In the genomic region with DNA sequence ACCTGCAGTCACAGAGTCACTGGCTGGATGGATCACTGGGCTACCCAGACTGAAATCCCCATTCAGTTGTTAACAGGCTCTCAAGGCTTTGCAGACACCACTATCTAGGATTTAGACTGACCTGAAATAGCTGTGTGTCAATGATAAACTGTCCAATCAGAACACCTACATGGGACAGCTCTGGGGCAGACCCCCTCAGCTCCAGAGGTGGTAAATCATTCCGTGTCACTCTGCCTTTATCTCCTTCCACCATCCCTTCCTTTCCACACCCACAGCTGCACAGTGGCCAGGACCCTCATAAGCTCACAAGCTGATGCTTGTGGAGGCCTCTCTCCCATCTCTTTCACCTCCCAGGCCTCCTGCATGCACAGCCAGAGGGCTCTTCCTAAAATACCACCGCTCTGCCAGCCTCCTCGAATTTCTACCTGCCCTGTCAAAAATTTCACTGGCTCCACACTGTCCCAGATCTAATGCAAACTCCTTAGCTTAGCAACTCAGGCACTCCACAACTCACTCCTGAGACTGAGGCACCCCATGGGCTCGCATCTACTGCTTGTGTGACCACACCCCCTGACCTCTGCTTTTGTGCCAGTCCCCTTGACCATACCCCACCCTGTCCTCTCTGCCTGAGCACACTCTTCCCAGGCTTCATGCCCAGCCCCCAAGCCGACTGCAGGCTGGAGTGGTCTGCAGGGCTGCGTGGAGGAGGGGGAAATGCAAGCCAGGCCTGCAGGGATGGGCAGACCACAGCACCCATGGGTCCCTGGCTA, we compare ENCODE assay signal across 13 cellular contexts. TPM values are rescaled to one million over a fixed set of nuclear protein-coding genes. Genes with fewer than 3 reads are reported as not detected.
DNase-seq lines count a peak whose midpoint lies in the region; ATAC-seq, FAIRE-seq and TF ChIP-seq lines count a peak whose summit lies in the region.
"Had no signal": no experiment of that assay in that cellular context is flagged by ENCODE, and none has a peak within 500 bp of the region (broad histone marks: within the 10 kb centered on the region; RNA-seq: fewer than 3 reads in every experiment).

No MANE protein-coding gene starts in this region.

- no peaks in the 10 kb centered on the region for H3K27me3 ChIP-seq in gastroesophageal sphincter
- H3K27me3 ChIP-seq in stomach: no peaks in the 10 kb centered on the region
- no peaks in the 10 kb centered on the region for H3K27me3 ChIP-seq in pancreas
- H3K27me3 ChIP-seq: SJCRH30 had no signal

- no peak for DNase-seq in activated CD4-positive, alpha-beta T cell treated with anti-CD3 and anti-CD28 coated beads, Interleukin-2, amount 10 ng/mL, durations not matched to agents 24 days and 14 days
- DNase-seq in activated CD4-positive, alpha-beta T cell treated with anti-CD3 and anti-CD28 coated beads for 1 hour: no peak
- no peak for DNase-seq in activated CD4-positive, alpha-beta memory T cell treated with anti-CD3 and anti-CD28 coated beads for 36 hours
- DNase-seq in stomach: no peak
- DNase-seq in pancreas: no peak
- no peak for DNase-seq in posterior cingulate gyrus
- DNase-seq: NCI-H1105, NCI-H524, SJCRH30 had no signal

- H3K36me3 ChIP-seq in gastroesophageal sphincter (peaks cover 0 to 3% of the 10 kb centered on the region in 2 donors), stomach (peaks cover 0 to 21% (median 9%) of the 10 kb centered on the region in 4 donors), pancreas (no peaks in the 10 kb centered on the region)

- POLR2A ChIA-PET in activated CD4-positive, alpha-beta memory T cell treated with anti-CD3 and anti-CD28 coated beads for 36 hours (lab: Charles Lee): interaction anchor here (0.7 to 1.2 kb wide), 2 partner anchors 8 to 17 kb away, joined by 3 read pairs; no protein-coding TSS in a partner anchor

- H3K4me1 Mint-ChIP-seq in activated CD4-positive, alpha-beta T cell treated with anti-CD3 and anti-CD28 coated beads, Interleukin-2, amount 10 ng/mL, durations not matched to agents 24 days and 14 days: peaks cover 87% of the 10 kb centered on the region
- peaks cover 94% of the 10 kb centered on the region for H3K4me1 Mint-ChIP-seq in activated CD4-positive, alpha-beta memory T cell treated with anti-CD3 and anti-CD28 coated beads for 36 hours (ENCODE audit: low read depth)

- H3K9me3 Mint-ChIP-seq in activated CD4-positive, alpha-beta T cell treated with anti-CD3 and anti-CD28 coated beads, Interleukin-2, amount 10 ng/mL, durations not matched to agents 24 days and 14 days: no peaks in the 10 kb centered on the region
- no peaks in the 10 kb centered on the region for H3K9me3 Mint-ChIP-seq in activated CD4-positive, alpha-beta memory T cell treated with anti-CD3 and anti-CD28 coated beads for 36 hours

- no peak for FAIRE-seq in pancreas (lab: Jason Lieb, UNC)
- FAIRE-seq: A549 had no signal

- H3K27ac ChIP-seq in gastroesophageal sphincter: peak overlapping the region in 3 of 4 donors; percentile 99 to 100 (median 99)
- peak overlapping the region in 3 of 5 donors; percentile 29 to 99 (median 86) for H3K27ac ChIP-seq in stomach
- no peak overlapping the region for H3K27ac ChIP-seq in pancreas
- H3K27ac ChIP-seq: A549, SJCRH30 had no signal

- H3K4me1 ChIP-seq in gastroesophageal sphincter: peaks cover 13 to 100% (median 90%) of the 10 kb centered on the region in 3 donors
- peaks cover 91 to 100% (median 98%) of the 10 kb centered on the region in 4 donors for H3K4me1 ChIP-seq in stomach
- H3K4me1 ChIP-seq in pancreas: peaks cover 0 to 19% (median 13%) of the 10 kb centered on the region in 3 donors

- TF ChIP-seq CTCF in gastroesophageal sphincter (IDR thresholded peaks at IDR 0.05) (no peak), stomach (IDR thresholded peaks at IDR 0.05) (no peak), pancreas (IDR thresholded peaks at IDR 0.05) (no peak)

- TF ChIP-seq EP300 in gastroesophageal sphincter (IDR thresholded peaks at IDR 0.05) (no peak), stomach (IDR thresholded peaks at IDR 0.05) (no peak)

- ATAC-seq in gastroesophageal sphincter (no peak), pancreas (no peak), HG02571 (IDR thresholded peaks at IDR 0.05; ENCODE audit: unreplicated experiment) (no peak)
- ATAC-seq: A549; activated CD4-positive, CD25-positive, alpha-beta regulatory T cell treated with anti-CD3 and anti-CD28 coated beads, Interleukin-2, amount 50 U/mL, for 24 hours had no signal

- intact Hi-C loops in activated CD4-positive, alpha-beta T cell treated with anti-CD3 and anti-CD28 coated beads, Interleukin-2, amount 10 ng/mL, durations not matched to agents 24 days and 14 days (cut with micrococcal nuclease): loop anchor here (5.0 kb wide), 1 partner anchor 42 kb away; no protein-coding TSS in a partner anchor
- intact Hi-C loops in activated CD4-positive, alpha-beta memory T cell treated with anti-CD3 and anti-CD28 coated beads for 36 hours (cut with micrococcal nuclease): loop anchor here (10.0 kb wide), 1 partner anchor 525 kb away; the partner anchor contains the start of gene IFFO2
- intact Hi-C loops in stomach (cut with DNase I; ENCODE audit: low total_unique reads): loop anchor here (5.0 kb wide), 1 partner anchor 168 kb away; no protein-coding TSS in a partner anchor
- intact Hi-C loops in pancreas (cut with DNase I): loop anchor here in 1 of 3 donors (10.0 kb wide), 1 partner anchor 175 kb away; no protein-coding TSS in a partner anchor
- intact Hi-C loops in posterior cingulate gyrus (cut with DNase I): loop anchor here (10.0 kb wide), 1 partner anchor 165 kb away; the partner anchor contains the start of genes AKR7A2 and SLC66A1

- H3K36me3 Mint-ChIP-seq in activated CD4-positive, alpha-beta T cell treated with anti-CD3 and anti-CD28 coated beads, Interleukin-2, amount 10 ng/mL, durations not matched to agents 24 days and 14 days (ENCODE audit: low read depth): peaks cover 35% of the 10 kb centered on the region
- peaks cover 16% of the 10 kb centered on the region for H3K36me3 Mint-ChIP-seq in activated CD4-positive, alpha-beta memory T cell treated with anti-CD3 and anti-CD28 coated beads for 36 hours

- H3K4me3 Mint-ChIP-seq in activated CD4-positive, alpha-beta T cell treated with anti-CD3 and anti-CD28 coated beads, Interleukin-2, amount 10 ng/mL, durations not matched to agents 24 days and 14 days: peak overlapping the region; percentile 6
- H3K4me3 Mint-ChIP-seq in activated CD4-positive, alpha-beta memory T cell treated with anti-CD3 and anti-CD28 coated beads for 36 hours: no peak overlapping the region

- whole genome bisulfite sequencing in gastroesophageal sphincter (ENCODE audit: low coverage in 1 of 2), 2 donors: 36 to 46% methylated on average over 4 to 6 of the region's 6 CpGs
- 40 to 54% (median 43%) methylated on average over 6 of the region's 6 CpGs for WGBS in stomach, 5 donors
- WGBS in pancreas, 2 donors: 66 to 69% methylated on average over 6 of the region's 6 CpGs

- TF ChIP-seq POLR2A in gastroesophageal sphincter (IDR thresholded peaks at IDR 0.05) (no peak), stomach (IDR thresholded peaks at IDR 0.05) (no peak)

- CTCF ChIA-PET in activated CD4-positive, alpha-beta memory T cell treated with anti-CD3 and anti-CD28 coated beads for 36 hours (lab: Charles Lee): interaction anchor here (1.3 to 1.8 kb wide), 2 partner anchors 8 to 46 kb away, joined by 4 to 6 read pairs; no protein-coding TSS in a partner anchor

- peak overlapping the region; percentile 94 for H3K27ac Mint-ChIP-seq in activated CD4-positive, alpha-beta T cell treated with anti-CD3 and anti-CD28 coated beads, Interleukin-2, amount 10 ng/mL, durations not matched to agents 24 days and 14 days
- peak overlapping the region; percentile 47 for H3K27ac Mint-ChIP-seq in activated CD4-positive, alpha-beta memory T cell treated with anti-CD3 and anti-CD28 coated beads for 36 hours

- no peak overlapping the region for H3K4me3 ChIP-seq in gastroesophageal sphincter
- H3K4me3 ChIP-seq in stomach: no peak overlapping the region
- no peak overlapping the region for H3K4me3 ChIP-seq in pancreas
- H3K4me3 ChIP-seq: A549, SJCRH30 had no signal

- H3K27me3 Mint-ChIP-seq in activated CD4-positive, alpha-beta T cell treated with anti-CD3 and anti-CD28 coated beads, Interleukin-2, amount 10 ng/mL, durations not matched to agents 24 days and 14 days: no peaks in the 10 kb centered on the region
- H3K27me3 Mint-ChIP-seq in activated CD4-positive, alpha-beta memory T cell treated with anti-CD3 and anti-CD28 coated beads for 36 hours: no peaks in the 10 kb centered on the region

- H3K9me3 ChIP-seq in gastroesophageal sphincter: no peaks in the 10 kb centered on the region
- no peaks in the 10 kb centered on the region for H3K9me3 ChIP-seq in stomach
- no peaks in the 10 kb centered on the region for H3K9me3 ChIP-seq in pancreas
- H3K9me3 ChIP-seq: A549, SJCRH30 had no signal

RNA-seq across cellular contexts. Expression of gene CAPZB, which starts 5.8 kb away (rescaled TPM):
- 291 and 297 TPM in 2 replicates for total RNA-seq in activated CD4-positive, alpha-beta T cell treated with anti-CD3 and anti-CD28 coated beads, Interleukin-2, amount 10 ng/mL, durations not matched to agents 24 days and 14 days
- 100 to 1,000 TPM; 388 to 419 TPM for total RNA-seq in activated CD4-positive, alpha-beta memory T cell treated with anti-CD3 and anti-CD28 coated beads for 36 hours
- total RNA-seq in gastroesophageal sphincter (100 to 1,000 TPM; 160 to 288 (median 184) TPM), stomach (100 to 1,000 TPM in 3 of 5 donors, 10 to 100 TPM in 2; 84.9 to 246 (median 112) TPM), pancreas (100 to 1,000 TPM in 2 of 6 donors, 10 to 100 TPM in 4; 43.2 to 124 (median 69.3) TPM)
- polyA plus RNA-seq in stomach (100 to 1,000 TPM; 188 to 345 (median 256) TPM), pancreas (100 to 1,000 TPM in 1 of 2 donors, 10 to 100 TPM in 1; 71.8 to 116 TPM)

Comparison
In these comparisons a context has a peak if more than half of its experiments do, and no peak if none do; other contexts are left out.
1. H3K27ac ChIP-seq: peak in gastroesophageal sphincter (3 of 4) and stomach (3 of 5); none in pancreas (0 of 4).